10 cellular contexts compared by ENCODE assay signal in genomic region chr18:62611395-62612241, GRCh38.
DNase-seq lines count a peak whose midpoint lies in the region; ATAC-seq, FAIRE-seq and TF ChIP-seq lines count a peak whose summit lies in the region.
"Had no signal": no experiment of that assay in that cellular context is flagged by ENCODE, and none has a peak within 500 bp of the region (broad histone marks: within the 10 kb centered on the region; RNA-seq: fewer than 3 reads in every experiment).

No MANE protein-coding gene starts in this region.

- no peak for TF ChIP-seq POLR2A in heart left ventricle (IDR thresholded peaks at IDR 0.05)

- H3K4me3 ChIP-seq in heart left ventricle (peak overlapping the region in 11 of 12 donors; percentile 11 to 56 (median 39)), thoracic aorta (peak overlapping the region; percentile 61)

- H3K36me3 ChIP-seq in heart left ventricle (no peaks in the 10 kb centered on the region), thoracic aorta (no peaks in the 10 kb centered on the region)

- peak overlapping the region; percentile 40 for H3K27ac Mint-ChIP-seq in neural crest cell (ENCODE audit: unreplicated experiment)
- H3K27ac Mint-ChIP-seq in activated naive CD8-positive, alpha-beta T cell treated with anti-CD3 and anti-CD28 coated beads, Interleukin-2, amount 50 U/mL, for 24 hours: no peak overlapping the region

- no peaks in the 10 kb centered on the region for H3K9me3 Mint-ChIP-seq in neural crest cell
- no peaks in the 10 kb centered on the region for H3K9me3 Mint-ChIP-seq in activated naive CD8-positive, alpha-beta T cell treated with anti-CD3 and anti-CD28 coated beads, Interleukin-2, amount 50 U/mL, for 24 hours

- H3K4me1 ChIP-seq in heart left ventricle (peaks cover 2 to 31% (median 19%) of the 10 kb centered on the region in 12 donors), thoracic aorta (ENCODE audit: control insufficient read depth in 1 of 2, low read depth in 2 of 2) (peaks cover 6 to 8% of the 10 kb centered on the region in 2 donors)

- H3K9me3 ChIP-seq in heart left ventricle: peaks cover 0 to 2% (median 0%) of the 10 kb centered on the region in 12 donors
- no peaks in the 10 kb centered on the region for H3K9me3 ChIP-seq in thoracic aorta

- H3K4me1 Mint-ChIP-seq in neural crest cell: peaks cover 31% of the 10 kb centered on the region
- peaks cover 3% of the 10 kb centered on the region for H3K4me1 Mint-ChIP-seq in activated naive CD8-positive, alpha-beta T cell treated with anti-CD3 and anti-CD28 coated beads, Interleukin-2, amount 50 U/mL, for 24 hours

- H3K27me3 Mint-ChIP-seq in neural crest cell (ENCODE audit: low read depth): no peaks in the 10 kb centered on the region
- H3K27me3 Mint-ChIP-seq in activated naive CD8-positive, alpha-beta T cell treated with anti-CD3 and anti-CD28 coated beads, Interleukin-2, amount 50 U/mL, for 24 hours: peaks cover 20% of the 10 kb centered on the region

- 26 to 37% (median 32%) methylated on average over 20 to 33 of the region's 33 CpGs for WGBS in heart left ventricle, 4 donors

- H3K27ac ChIP-seq in heart left ventricle (peak overlapping the region in 11 of 12 donors; percentile 31 to 84 (median 57)), thoracic aorta (no peak overlapping the region)

- ATAC-seq in heart left ventricle: peak in 3 of 4 donors; percentile 53 to 85 (median 69)
- ATAC-seq in thoracic aorta (ENCODE audit: insufficient number of reproducible peaks, low FRiP score, low read depth): no peak
- ATAC-seq in activated naive CD8-positive, alpha-beta T cell treated with anti-CD3 and anti-CD28 coated beads, Interleukin-2, amount 50 U/mL, for 24 hours: no peak
- no peak for ATAC-seq in GM19328 (IDR thresholded peaks at IDR 0.05; ENCODE audit: unreplicated experiment)

- no peak for FAIRE-seq in HTR-8/SVneo (lab: Jason Lieb, UNC)

- H3K4me3 Mint-ChIP-seq in neural crest cell: no peak overlapping the region
- no peak overlapping the region for H3K4me3 Mint-ChIP-seq in activated naive CD8-positive, alpha-beta T cell treated with anti-CD3 and anti-CD28 coated beads, Interleukin-2, amount 50 U/mL, for 24 hours

- H3K36me3 Mint-ChIP-seq in neural crest cell (ENCODE audit: low read depth): no peaks in the 10 kb centered on the region
- no peaks in the 10 kb centered on the region for H3K36me3 Mint-ChIP-seq in activated naive CD8-positive, alpha-beta T cell treated with anti-CD3 and anti-CD28 coated beads, Interleukin-2, amount 50 U/mL, for 24 hours (ENCODE audit: low read depth)

- intact Hi-C loops in heart left ventricle (cut with DNase I): loop anchor here in 1 of 10 donors (5.0 to 10.0 kb wide), 2 partner anchors 61 to 93 kb away; no protein-coding TSS in a partner anchor

- H3K27me3 ChIP-seq in heart left ventricle (peaks cover 0 to 4% (median 0%) of the 10 kb centered on the region in 9 donors), thoracic aorta (replicated peaks; ENCODE audit: insufficient read depth) (no peaks in the 10 kb centered on the region)

- DNase-seq in anterior cingulate cortex (lab: John Stamatoyannopoulos, UW) (peak in 32 of 58 donors; percentile 10 to 56 (median 32)), heart left ventricle (peak; percentile 64 to 79 (median 73)), neural crest cell (ENCODE audit: low read depth, low spot score) (no peak), thoracic aorta (ENCODE audit: low spot score) (no peak), HTR-8/SVneo (ENCODE audit: insufficient read length, low spot score) (no peak)
- no peak for DNase-seq in activated naive CD8-positive, alpha-beta T cell treated with anti-CD3 and anti-CD28 coated beads, Interleukin-2, amount 50 U/mL, for 24 hours
- DNase-seq: activated CD4-positive, CD25-positive, alpha-beta regulatory T cell treated with anti-CD3 and anti-CD28 coated beads, Interleukin-2, amount 50 U/mL, for 72 hours; DMS79 treated with DMSO at 0.1 percent for 48 hours; Karpas-422 had no signal

- TF ChIP-seq CTCF in heart left ventricle (IDR thresholded peaks at IDR 0.05) (no peak), neural crest cell (conservative IDR thresholded peaks at IDR 0.05) (no peak), thoracic aorta (IDR thresholded peaks at IDR 0.05) (no peak)

Comparison
In these comparisons a context has a peak if more than half of its experiments do, and no peak if none do; other contexts are left out.
1. DNase-seq: peak in anterior cingulate cortex (32 of 58) and heart left ventricle (5 of 5); none in neural crest cell (single experiment), thoracic aorta (single experiment), activated naive CD8-positive, alpha-beta T cell treated with anti-CD3 and anti-CD28 coated beads, Interleukin-2, amount 50 U/mL, for 24 hours (single experiment) and HTR-8/SVneo (single experiment).
2. ATAC-seq: peak in heart left ventricle (3 of 4); none in thoracic aorta (single experiment), activated naive CD8-positive, alpha-beta T cell treated with anti-CD3 and anti-CD28 coated beads, Interleukin-2, amount 50 U/mL, for 24 hours (single experiment) and GM19328 (single experiment).
3. H3K27ac ChIP-seq: peak in heart left ventricle (11 of 12); none in thoracic aorta (0 of 2).